23 cellular contexts compared by ENCODE assay signal in the genomic region with DNA sequence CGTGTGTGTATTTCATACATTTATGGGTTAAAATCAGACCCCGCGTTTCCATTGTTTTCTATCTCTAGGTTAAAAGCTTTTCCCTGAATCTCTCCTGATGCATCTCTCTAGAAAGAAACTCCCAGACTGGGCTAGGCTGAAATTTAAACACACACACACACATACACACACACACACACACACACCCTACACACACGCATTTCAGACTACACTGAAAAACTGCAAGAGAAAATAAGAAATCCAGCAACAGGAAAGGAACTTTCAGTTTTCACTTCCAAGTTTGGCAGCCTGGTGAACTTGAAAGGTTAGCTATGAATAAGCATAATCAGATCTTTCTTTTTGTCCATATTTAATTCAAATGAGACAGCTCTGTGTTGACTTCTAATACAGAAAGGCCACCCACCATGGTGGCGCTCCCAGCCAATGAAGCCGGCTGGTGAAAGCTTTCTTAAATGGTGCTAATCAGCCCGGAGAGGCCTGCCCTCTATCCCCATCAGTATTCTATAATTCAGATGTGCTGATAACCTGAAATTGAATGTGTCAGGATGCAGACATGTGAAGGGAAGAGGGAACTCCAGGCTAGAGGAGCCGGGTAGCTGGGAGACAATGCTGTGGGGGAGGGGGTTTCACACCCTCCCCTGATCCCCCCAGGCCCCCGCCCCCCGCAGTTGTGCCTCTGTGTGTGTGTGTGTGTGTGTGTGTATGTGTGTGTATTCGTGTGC.
"Had no signal": no experiment of that assay in that cellular context is flagged by ENCODE, and none has a peak within 500 bp of the region (broad histone marks: within the 10 kb centered on the region; RNA-seq: fewer than 3 reads in every experiment).

No MANE protein-coding gene starts in this region.

- ATAC-seq: activated CD8-positive, alpha-beta memory T cell treated with anti-CD3 and anti-CD28 coated beads, Interleukin-2, amount 10 ng/mL, durations not matched to agents 7 days and 5 days; activated CD8-positive, alpha-beta T cell treated with anti-CD3 and anti-CD28 coated beads for 36 hours; activated naive CD8-positive, alpha-beta T cell treated with anti-CD3 and anti-CD28 coated beads, Interleukin-2, amount 50 U/mL, for 24 hours; gastrocnemius medialis; left colon; pancreas; psoas muscle; right cardiac atrium; T-helper 17 cell; upper lobe of right lung had no signal

- H3K4me1 ChIP-seq: gastrocnemius medialis, pancreas, psoas muscle, upper lobe of right lung had no signal

- H3K27ac ChIP-seq: cardiac muscle cell, gastrocnemius medialis, pancreas, psoas muscle, thyroid gland, upper lobe of right lung, VCaP had no signal

- H3K36me3 ChIP-seq: cardiac muscle cell, gastrocnemius medialis, pancreas, thyroid gland, upper lobe of right lung had no signal

- H3K27me3 ChIP-seq: cardiac muscle cell, thyroid gland had no signal

- H3K4me3 ChIP-seq: cardiac muscle cell, gastrocnemius medialis, pancreas, psoas muscle, thyroid gland, upper lobe of right lung had no signal

- H3K4me3 Mint-ChIP-seq: activated CD4-positive, alpha-beta T cell treated with anti-CD3 and anti-CD28 coated beads, Interleukin-2, amount 10 ng/mL, durations not matched to agents 7 days and 5 days; activated CD8-positive, alpha-beta memory T cell treated with anti-CD3 and anti-CD28 coated beads, Interleukin-2, amount 10 ng/mL, durations not matched to agents 7 days and 5 days; activated CD8-positive, alpha-beta T cell treated with anti-CD3 and anti-CD28 coated beads for 36 hours; activated naive CD8-positive, alpha-beta T cell treated with anti-CD3 and anti-CD28 coated beads, Interleukin-2, amount 50 U/mL, for 24 hours; stimulated activated naive CD8-positive, alpha-beta T cell treated with anti-CD3 and anti-CD28 coated beads, Interleukin-15, Interleukin-2, amounts not matched to agents 100 ng/mL and 50 ng/mL, for 24 hours; T-helper 17 cell had no signal

- H3K9me3 ChIP-seq: gastrocnemius medialis, pancreas, psoas muscle, thyroid gland, upper lobe of right lung had no signal

- H3K9me3 Mint-ChIP-seq: activated CD8-positive, alpha-beta T cell treated with anti-CD3 and anti-CD28 coated beads for 36 hours; stimulated activated naive CD8-positive, alpha-beta T cell treated with anti-CD3 and anti-CD28 coated beads, Interleukin-15, Interleukin-2, amounts not matched to agents 100 ng/mL and 50 ng/mL, for 24 hours had no signal

- H3K4me1 Mint-ChIP-seq: activated CD4-positive, alpha-beta T cell treated with anti-CD3 and anti-CD28 coated beads, Interleukin-2, amount 10 ng/mL, durations not matched to agents 7 days and 5 days; activated CD8-positive, alpha-beta memory T cell treated with anti-CD3 and anti-CD28 coated beads, Interleukin-2, amount 10 ng/mL, durations not matched to agents 7 days and 5 days; activated naive CD8-positive, alpha-beta T cell treated with anti-CD3 and anti-CD28 coated beads, Interleukin-2, amount 50 U/mL, for 24 hours; naive B cell had no signal

- DNase-seq: activated CD4-positive, alpha-beta T cell treated with anti-CD3 and anti-CD28 coated beads, Interleukin-2, amount 10 ng/mL, durations not matched to agents 7 days and 5 days; activated CD4-positive, CD25-positive, alpha-beta regulatory T cell treated with anti-CD3 and anti-CD28 coated beads, Interleukin-2, amount 50 U/mL, for 72 hours; activated CD8-positive, alpha-beta memory T cell treated with anti-CD3 and anti-CD28 coated beads, Interleukin-2, amount 10 ng/mL, durations not matched to agents 7 days and 5 days; activated CD8-positive, alpha-beta T cell treated with anti-CD3 and anti-CD28 coated beads for 36 hours; activated gamma-delta T cell; activated naive CD4-positive, alpha-beta T cell treated with anti-CD3 and anti-CD28 coated beads, Interleukin-2, amount 50 U/mL, for 16 hours; activated naive CD8-positive, alpha-beta T cell treated with anti-CD3 and anti-CD28 coated beads, Interleukin-2, amount 50 U/mL, for 24 hours; activated T-cell treated with anti-CD3 and anti-CD28 coated beads for 4 hours; gastrocnemius medialis; left colon; mesenchymal stem cell; naive B cell; pancreas; psoas muscle; right cardiac atrium; stimulated activated CD4-positive, alpha-beta T cell treated with anti-CD3 and anti-CD28 coated beads, Interleukin-12 subunit alpha, Interleukin-12 subunit beta, amount 100 ng/mL, for 4 hours; SW 1271; T-helper 17 cell; thyroid gland; upper lobe of right lung had no signal

- H3K36me3 Mint-ChIP-seq: activated CD8-positive, alpha-beta memory T cell treated with anti-CD3 and anti-CD28 coated beads, Interleukin-2, amount 10 ng/mL, durations not matched to agents 7 days and 5 days; naive B cell had no signal

- H3K27ac Mint-ChIP-seq: activated CD4-positive, alpha-beta T cell treated with anti-CD3 and anti-CD28 coated beads, Interleukin-2, amount 10 ng/mL, durations not matched to agents 7 days and 5 days; activated CD8-positive, alpha-beta memory T cell treated with anti-CD3 and anti-CD28 coated beads, Interleukin-2, amount 10 ng/mL, durations not matched to agents 7 days and 5 days; activated CD8-positive, alpha-beta T cell treated with anti-CD3 and anti-CD28 coated beads for 36 hours; activated naive CD8-positive, alpha-beta T cell treated with anti-CD3 and anti-CD28 coated beads, Interleukin-2, amount 50 U/mL, for 24 hours; naive B cell; stimulated activated naive CD8-positive, alpha-beta T cell treated with anti-CD3 and anti-CD28 coated beads, Interleukin-15, Interleukin-2, amounts not matched to agents 100 ng/mL and 50 ng/mL, for 24 hours; T-helper 17 cell had no signal
